ENCODE assay signal across 14 cellular contexts in the genomic region with DNA sequence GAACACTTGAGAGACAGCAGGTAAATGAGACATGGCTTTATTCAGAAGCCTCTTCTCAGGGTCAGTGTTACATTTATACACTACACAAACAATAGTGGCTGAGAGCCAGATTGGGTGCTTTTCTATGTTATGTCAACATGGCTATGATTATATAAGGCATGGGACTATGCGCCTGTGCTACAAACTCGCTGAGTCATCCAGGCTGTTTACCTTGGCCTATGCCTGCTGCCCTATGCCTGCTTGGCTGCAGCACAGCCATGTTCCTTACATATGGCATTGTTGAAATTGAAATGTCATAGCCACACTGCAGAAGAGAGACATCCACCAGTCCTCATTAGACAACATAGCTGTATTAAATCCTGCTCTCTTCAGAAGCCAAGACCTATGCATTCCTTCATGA.
DNase-seq lines count a peak whose midpoint lies in the region; ATAC-seq, FAIRE-seq and TF ChIP-seq lines count a peak whose summit lies in the region.
"Had no signal": no experiment of that assay in that cellular context is flagged by ENCODE, and none has a peak within 500 bp of the region (broad histone marks: within the 10 kb centered on the region; RNA-seq: fewer than 3 reads in every experiment).

No MANE protein-coding gene starts in this region.

- peaks cover 0 to 4% (median 0%) of the 10 kb centered on the region in 3 donors for H3K36me3 Mint-ChIP-seq in naive thymus-derived CD8-positive, alpha-beta T cell

- H3K4me1 ChIP-seq in A549 (peaks cover 13% of the 10 kb centered on the region; the same call in 2 of the 3 replicates), RWPE2 (ENCODE audit: insufficient read depth, poor library complexity, severe bottlenecking) (no peaks in the 10 kb centered on the region)
- H3K4me1 ChIP-seq: gastrocnemius medialis had no signal

- H3K27ac Mint-ChIP-seq in naive thymus-derived CD8-positive, alpha-beta T cell: no peak overlapping the region
- H3K27ac Mint-ChIP-seq: activated T-cell treated with anti-CD3 and anti-CD28 coated beads, Interleukin-2, amount 50 U/mL, for 72 hours had no signal

- no peaks in the 10 kb centered on the region for H3K27me3 ChIP-seq in RWPE2 (ENCODE audit: insufficient read depth, poor library complexity, severe bottlenecking)
- H3K27me3 ChIP-seq: gastrocnemius medialis had no signal

- H3K4me2 ChIP-seq in A549: no peak overlapping the region

- H3K4me3 Mint-ChIP-seq in naive thymus-derived CD8-positive, alpha-beta T cell: no peak overlapping the region
- H3K4me3 Mint-ChIP-seq: activated T-cell treated with anti-CD3 and anti-CD28 coated beads, Interleukin-2, amount 50 U/mL, for 72 hours; central memory CD8-positive, alpha-beta T cell had no signal

- H3K9me3 ChIP-seq in A549 (no peaks in the 10 kb centered on the region), RWPE2 (ENCODE audit: severe bottlenecking) (no peaks in the 10 kb centered on the region)
- H3K9me3 ChIP-seq: gastrocnemius medialis had no signal

- H3K27ac ChIP-seq in A549 (peak overlapping the region; percentile 48; a peak in 5 of 6 replicates), RWPE2 (ENCODE audit: poor library complexity, severe bottlenecking) (no peak overlapping the region)
- H3K27ac ChIP-seq: gastrocnemius medialis had no signal

- no peak for TF ChIP-seq POLR2A in A549 (IDR thresholded peaks at IDR 0.05; ENCODE audit: low read length)

- no peak for TF ChIP-seq CTCF in A549 (IDR thresholded peaks at IDR 0.05)
- no peak for TF ChIP-seq CTCF in RWPE2 (IDR thresholded peaks at IDR 0.05; ENCODE audit: poor library complexity, severe bottlenecking)

- peaks cover 0 to 3% (median 0%) of the 10 kb centered on the region in 5 donors for H3K27me3 Mint-ChIP-seq in naive thymus-derived CD8-positive, alpha-beta T cell
- H3K27me3 Mint-ChIP-seq: central memory CD8-positive, alpha-beta T cell had no signal

- DNase-seq in A549 (ENCODE audit: low read depth in 1 of 2, low spot score in 1 of 2) (peak; percentile 6 to 74), M059J (ENCODE audit: low read depth) (peak; percentile 50), RWPE2 (ENCODE audit: low spot score) (no peak), iris pigment epithelial cell (ENCODE audit: low read depth) (peak; percentile 6)
- DNase-seq in effector CD8-positive, alpha-beta T cell (lab: John Stamatoyannopoulos, UW): no peak
- no peak for DNase-seq in naive thymus-derived CD8-positive, alpha-beta T cell
- no peak for DNase-seq in activated effector memory CD4-positive, alpha-beta T cell treated with anti-CD3 and anti-CD28 coated beads, Interleukin-2, amount 50 U/mL, for 16 hours
- DNase-seq: activated T-cell treated with anti-CD3 and anti-CD28 coated beads, Interleukin-2, amount 50 U/mL, for 72 hours; gastrocnemius medialis; nucleus accumbens; stimulated activated CD4-positive, alpha-beta T cell treated with anti-CD3 and anti-CD28 coated beads, Interleukin-2, amount 100 ng/mL, for 48 hours had no signal

- no peak for TF ChIP-seq EP300 in A549 (IDR thresholded peaks at IDR 0.05)

- no peak for FAIRE-seq in A549 (lab: Jason Lieb, UNC)

- no peaks in the 10 kb centered on the region for H3K36me3 ChIP-seq in RWPE2 (ENCODE audit: low read depth)
- H3K36me3 ChIP-seq: gastrocnemius medialis had no signal

- 5% methylated on average over 2 of the region's 2 CpGs for WGBS in A549 (ENCODE audit: missing lambda C conversion rate)

- ATAC-seq in A549 (peak; percentile 62 to 81; a peak in 5 of 6 replicates), RWPE2 (ENCODE audit: low read depth) (peak; percentile 91), HG02571 (IDR thresholded peaks at IDR 0.05; ENCODE audit: unreplicated experiment) (no peak)
- no peak for ATAC-seq in naive thymus-derived CD8-positive, alpha-beta T cell
- ATAC-seq: activated CD4-positive, CD25-positive, alpha-beta regulatory T cell treated with anti-CD3 and anti-CD28 coated beads, Interleukin-2, amount 50 U/mL, for 24 hours; activated T-cell treated with anti-CD3 and anti-CD28 coated beads, Interleukin-2, amount 50 U/mL, for 72 hours; gastrocnemius medialis had no signal

- no peaks in the 10 kb centered on the region for H3K4me1 Mint-ChIP-seq in naive thymus-derived CD8-positive, alpha-beta T cell
- H3K4me1 Mint-ChIP-seq: central memory CD8-positive, alpha-beta T cell had no signal

- H3K9me3 Mint-ChIP-seq in naive thymus-derived CD8-positive, alpha-beta T cell: peaks cover 0 to 16% (median 6%) of the 10 kb centered on the region in 9 donors

- TF ChIP-seq RAD21 in A549 (conservative IDR thresholded peaks at IDR 0.05 in 1 of 2, IDR thresholded peaks at IDR 0.05 in 1 of 2): no peak

- CTCF ChIA-PET in A549 (lab: Yijun Ruan, JAX): no interaction called here

- POLR2A ChIA-PET in A549 (lab: Yijun Ruan, JAX): no interaction called here
- POLR2A ChIA-PET in naive thymus-derived CD8-positive, alpha-beta T cell (lab: Charles Lee): no interaction called here

- no peak overlapping the region for H3K4me3 ChIP-seq in A549
- H3K4me3 ChIP-seq in RWPE2 (ENCODE audit: severe bottlenecking): no peak overlapping the region
- H3K4me3 ChIP-seq: gastrocnemius medialis had no signal

TF ChIP-seq in A549, 52 proteins besides CTCF, POLR2A, EP300 and RAD21:
- TF ChIP-seq MAX (IDR thresholded peaks at IDR 0.05) (peak; percentile 52; the same call in 1 of the 2 replicates), HMGXB4 (CRISPR knock-in tag; IDR thresholded peaks at IDR 0.05; ENCODE audit: borderline replicate concordance) (peak; percentile 47; the same call in 1 of the 2 replicates), RNF2 (IDR thresholded peaks at IDR 0.05; ENCODE audit: borderline replicate concordance, low read depth) (no peak), FOSB (CRISPR knock-in tag; IDR thresholded peaks at IDR 0.05) (peak; percentile 82; the same call in 1 of the 2 replicates), RARB (CRISPR knock-in tag; IDR thresholded peaks at IDR 0.05) (peak; percentile 65; the same call in 1 of the 2 replicates), POLR2AphosphoS2 (conservative IDR thresholded peaks at IDR 0.05; ENCODE audit: low read length) (no peak), TP53 (CRISPR knock-in tag; IDR thresholded peaks at IDR 0.05) (0 out of 2 replicates have a peak, but pooled peaks have one; percentile 86), PHF8 (IDR thresholded peaks at IDR 0.05; ENCODE audit: borderline replicate concordance, low read depth) (no peak), FOSL2 (IDR thresholded peaks at IDR 0.05) (no peak), FOSL2 (CRISPR knock-in tag; IDR thresholded peaks at IDR 0.05) (peak; percentile 66), HOXA7 (CRISPR knock-in tag; IDR thresholded peaks at IDR 0.05) (peak; percentile 90), EHF (CRISPR knock-in tag; IDR thresholded peaks at IDR 0.05) (peak; percentile 97), ESRRA (IDR thresholded peaks at IDR 0.05; ENCODE audit: borderline replicate concordance, low read length) (no peak), HEYL (CRISPR knock-in tag; IDR thresholded peaks at IDR 0.05) (peak; percentile 99), HOXB5 (CRISPR knock-in tag; IDR thresholded peaks at IDR 0.05) (peak; percentile 96), NR3C1 (IDR thresholded peaks at IDR 0.05) (no peak), ZNF302 (CRISPR knock-in tag; IDR thresholded peaks at IDR 0.05) (peak; percentile 94), ZSCAN20 (CRISPR knock-in tag; IDR thresholded peaks at IDR 0.05) (peak; percentile 99), TFCP2L1 (CRISPR knock-in tag; IDR thresholded peaks at IDR 0.05) (peak; percentile 85; the same call in 1 of the 2 replicates), HOXB13 (CRISPR knock-in tag; IDR thresholded peaks at IDR 0.05; ENCODE audit: low read depth) (peak; percentile 97), BHLHE40 (IDR thresholded peaks at IDR 0.05; ENCODE audit: low read depth, low read length) (no peak), NPAS2 (CRISPR knock-in tag; IDR thresholded peaks at IDR 0.05; ENCODE audit: borderline replicate concordance) (peak; percentile 83), NFE2L2 (conservative IDR thresholded peaks at IDR 0.05; ENCODE audit: low read length) (peak; percentile 55), FOXS1 (CRISPR knock-in tag; IDR thresholded peaks at IDR 0.05) (peak; percentile 97), ATOH8 (CRISPR knock-in tag; IDR thresholded peaks at IDR 0.05; ENCODE audit: low read depth) (peak; percentile 98), MAFK (IDR thresholded peaks at IDR 0.05; ENCODE audit: partially characterized antibody) (peak; percentile 80)

Comparison
In these comparisons a context has a peak if more than half of its experiments do, and no peak if none do; other contexts are left out.
1. ATAC-seq: peak in A549 (2 of 2) and RWPE2 (single experiment); none in HG02571 (single experiment) and naive thymus-derived CD8-positive, alpha-beta T cell (0 of 2).
2. DNase-seq: peak in A549 (2 of 2), M059J (single experiment) and iris pigment epithelial cell (single experiment); none in RWPE2 (single experiment), effector CD8-positive, alpha-beta T cell (single experiment), naive thymus-derived CD8-positive, alpha-beta T cell (0 of 10) and activated effector memory CD4-positive, alpha-beta T cell treated with anti-CD3 and anti-CD28 coated beads, Interleukin-2, amount 50 U/mL, for 16 hours (single experiment).